In the genomic region with DNA sequence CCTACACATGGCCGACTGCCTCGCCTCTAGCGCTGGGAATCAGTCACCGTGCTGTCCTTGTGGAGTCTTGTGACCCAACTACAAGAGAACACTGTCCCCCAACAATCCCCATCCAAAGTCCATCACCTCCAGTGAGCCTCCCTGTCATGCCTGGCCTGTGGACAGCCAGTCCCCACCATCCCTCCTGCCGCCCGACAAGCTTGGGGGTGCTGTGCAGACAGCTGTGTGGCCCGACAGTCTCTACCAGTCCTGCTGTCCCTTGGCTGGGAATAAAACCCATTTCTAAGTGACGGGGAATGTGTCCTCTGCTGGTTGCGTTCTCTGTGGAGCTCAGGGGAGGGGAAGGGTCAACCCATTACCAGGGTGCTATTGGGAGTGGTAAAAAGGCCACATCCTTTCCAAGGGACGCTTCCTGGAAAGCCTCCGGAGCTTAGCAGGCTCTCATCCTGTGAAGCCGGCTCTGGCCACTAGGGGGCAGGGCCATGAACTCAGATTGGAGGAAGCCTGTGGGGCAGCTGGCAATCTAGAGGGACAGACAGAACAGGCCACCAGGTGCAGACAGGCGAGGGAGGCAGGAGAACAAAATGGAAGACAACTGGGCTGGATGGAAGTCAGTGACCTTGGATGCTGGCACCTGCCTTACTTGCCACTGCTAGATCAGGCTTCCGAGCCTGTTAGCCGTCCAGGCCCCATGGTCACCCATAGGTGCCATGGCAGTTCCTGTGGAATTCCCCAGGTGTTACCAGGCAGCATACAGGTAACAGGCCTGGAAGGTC, we compare ENCODE assay signal across 8 cellular contexts. TPM values are rescaled to one million over a fixed set of nuclear protein-coding genes. Genes with fewer than 3 reads are reported as not detected.
DNase-seq lines count a peak whose midpoint lies in the region; ATAC-seq and TF ChIP-seq lines count a peak whose summit lies in the region.

No MANE protein-coding gene starts in this region.

- H3K27ac ChIP-seq in SU-DHL-6 (ENCODE audit: low read depth, low read length) = no peak overlapping the region

- H3K9ac ChIP-seq in SU-DHL-6 (ENCODE audit: low read length) = no peak overlapping the region

- intact Hi-C loops in left ventricle myocardium superior (cut with micrococcal nuclease) = no loop called here

- no peaks in the 10 kb centered on the region for H3K9me2 ChIP-seq in SU-DHL-6 (replicated peaks; ENCODE audit: insufficient read depth, low read length)

- no peaks in the 10 kb centered on the region for H3K9me3 ChIP-seq in SU-DHL-6 (ENCODE audit: insufficient read depth, low read length)

- H3K4me2 ChIP-seq in SU-DHL-6 (ENCODE audit: low read depth, low read length, poor library complexity, severe bottlenecking) = no peak overlapping the region

- H3K36me3 ChIP-seq in SU-DHL-6 (ENCODE audit: low read length) = no peaks in the 10 kb centered on the region

- no peaks in the 10 kb centered on the region for H3K9me3 Mint-ChIP-seq in activated naive CD8-positive, alpha-beta T cell treated with anti-CD3 and anti-CD28 coated beads for 36 hours

- TF ChIP-seq CTCF in SU-DHL-6 (IDR thresholded peaks at IDR 0.05; ENCODE audit: insufficient read depth, low read length, poor library complexity, severe bottlenecking) = peak; percentile 85

- no peaks in the 10 kb centered on the region for H3K27me3 Mint-ChIP-seq in activated naive CD8-positive, alpha-beta T cell treated with anti-CD3 and anti-CD28 coated beads for 36 hours

- no peaks in the 10 kb centered on the region for H4K20me1 ChIP-seq in SU-DHL-6 (ENCODE audit: low read depth, low read length)

- no peaks in the 10 kb centered on the region for H3K36me3 Mint-ChIP-seq in activated naive CD8-positive, alpha-beta T cell treated with anti-CD3 and anti-CD28 coated beads for 36 hours

- H3K4me1 Mint-ChIP-seq in activated naive CD8-positive, alpha-beta T cell treated with anti-CD3 and anti-CD28 coated beads for 36 hours = peaks cover 5% of the 10 kb centered on the region

- H3K79me2 ChIP-seq in SU-DHL-6 (ENCODE audit: insufficient read depth, low read length) = no peaks in the 10 kb centered on the region

- H2AFZ ChIP-seq in SU-DHL-6 (ENCODE audit: low read depth, low read length, severe bottlenecking) = no peak overlapping the region

- peak; percentile 38 for DNase-seq in CMK (ENCODE audit: low read depth)
- DNase-seq in HPDE6-E6E7 (ENCODE audit: extremely low spot score) = peak; percentile 49
- DNase-seq in activated naive CD8-positive, alpha-beta T cell treated with anti-CD3 and anti-CD28 coated beads for 36 hours = peak; percentile 69
- DNase-seq in left ventricle myocardium superior = peak; percentile 87
- DNase-seq in smooth muscle cell of the brain vasculature (ENCODE audit: low read depth, low spot score) = peak; percentile 18
- no peak for DNase-seq in cerebellum (ENCODE audit: low spot score)

- no peak overlapping the region for H3K4me3 Mint-ChIP-seq in activated naive CD8-positive, alpha-beta T cell treated with anti-CD3 and anti-CD28 coated beads for 36 hours

- H3K27ac Mint-ChIP-seq in activated naive CD8-positive, alpha-beta T cell treated with anti-CD3 and anti-CD28 coated beads for 36 hours = no peak overlapping the region

- ATAC-seq in GM19372 (IDR thresholded peaks at IDR 0.05; ENCODE audit: low read depth, unreplicated experiment) (peak; percentile 85), left ventricle myocardium superior (peak; percentile 72)

- no peak overlapping the region for H3K4me3 ChIP-seq in SU-DHL-6 (ENCODE audit: insufficient read depth, low read length, poor library complexity, severe bottlenecking)

- no peaks in the 10 kb centered on the region for H3K27me3 ChIP-seq in SU-DHL-6 (ENCODE audit: low read length)

- H3F3A ChIP-seq in SU-DHL-6 (ENCODE audit: insufficient read depth) = no peaks in the 10 kb centered on the region

RNA-seq across cellular contexts. Expression of gene BLTP3B, which starts 12.0 kb away (rescaled TPM):
- total RNA-seq in activated naive CD8-positive, alpha-beta T cell treated with anti-CD3 and anti-CD28 coated beads for 36 hours = 10 to 100 TPM; 34.1 to 35.3 TPM
- total RNA-seq in left ventricle myocardium superior (12.0 TPM), cerebellum (58.5 TPM)

RNA-seq across cellular contexts. Expression of gene ACTR6, which starts 46.0 kb away (rescaled TPM):
- total RNA-seq in activated naive CD8-positive, alpha-beta T cell treated with anti-CD3 and anti-CD28 coated beads for 36 hours = 10 to 100 TPM; 27.1 to 27.9 TPM
- total RNA-seq in left ventricle myocardium superior (23.8 TPM), cerebellum (30.1 TPM)
